ENCODE assay signal across 1 cellular context in the genomic region with DNA sequence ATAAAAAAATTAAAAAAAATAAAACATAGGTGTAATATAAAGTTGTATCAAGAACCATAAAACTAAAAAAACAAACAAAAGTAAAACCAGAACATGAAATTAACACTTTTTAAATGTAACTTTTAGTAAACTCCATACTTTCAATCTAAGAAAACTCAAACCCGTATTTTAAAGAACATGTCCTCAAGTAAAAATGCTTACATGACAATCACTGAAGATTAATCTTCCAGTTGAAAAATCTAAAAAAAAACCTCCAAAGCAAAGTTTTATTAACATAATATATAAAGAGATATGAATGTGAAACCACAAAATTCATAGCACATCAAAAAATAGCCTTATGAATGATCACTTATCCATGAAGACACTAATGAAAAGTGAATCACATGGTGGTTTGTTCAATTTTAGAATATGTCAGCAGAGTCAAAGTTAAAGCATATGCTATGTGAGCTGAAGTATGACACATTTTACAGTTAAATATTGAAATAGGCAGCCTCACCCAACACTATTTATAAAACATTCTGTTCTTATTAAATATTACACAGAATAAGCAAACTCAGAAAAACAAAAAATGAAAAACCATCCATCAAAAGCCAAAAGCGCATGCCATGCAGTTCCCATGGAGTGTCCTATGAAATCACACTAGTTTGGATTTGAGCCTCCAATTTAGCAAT.
TF ChIP-seq lines count a peak whose summit lies in the region.

No MANE protein-coding gene starts in this region.

TF ChIP-seq in HepG2, 621 proteins besides CTCF, POLR2A, EP300 and RAD21:
- TF ChIP-seq YEATS2 (CRISPR knock-in tag; IDR thresholded peaks at IDR 0.05; ENCODE audit: borderline replicate concordance) (no peak), ZNF713 (CRISPR knock-in tag; IDR thresholded peaks at IDR 0.05) (no peak), MAFF (IDR thresholded peaks at IDR 0.05; ENCODE audit: low read depth, low read length) (0 out of 2 replicates have a peak, but pooled peaks have one; percentile 24), ZNF484 (CRISPR knock-in tag; IDR thresholded peaks at IDR 0.05; ENCODE audit: borderline replicate concordance, low read depth) (no peak), MAFK (conservative IDR thresholded peaks at IDR 0.05 in 1 of 2, IDR thresholded peaks at IDR 0.05 in 1 of 2; ENCODE audit: low read length in 2 of 2) (peak in 1 of 2 experiments; percentile 56; a peak in 1 of 4 replicates)
- TF ChIP-seq, protein P1, sequence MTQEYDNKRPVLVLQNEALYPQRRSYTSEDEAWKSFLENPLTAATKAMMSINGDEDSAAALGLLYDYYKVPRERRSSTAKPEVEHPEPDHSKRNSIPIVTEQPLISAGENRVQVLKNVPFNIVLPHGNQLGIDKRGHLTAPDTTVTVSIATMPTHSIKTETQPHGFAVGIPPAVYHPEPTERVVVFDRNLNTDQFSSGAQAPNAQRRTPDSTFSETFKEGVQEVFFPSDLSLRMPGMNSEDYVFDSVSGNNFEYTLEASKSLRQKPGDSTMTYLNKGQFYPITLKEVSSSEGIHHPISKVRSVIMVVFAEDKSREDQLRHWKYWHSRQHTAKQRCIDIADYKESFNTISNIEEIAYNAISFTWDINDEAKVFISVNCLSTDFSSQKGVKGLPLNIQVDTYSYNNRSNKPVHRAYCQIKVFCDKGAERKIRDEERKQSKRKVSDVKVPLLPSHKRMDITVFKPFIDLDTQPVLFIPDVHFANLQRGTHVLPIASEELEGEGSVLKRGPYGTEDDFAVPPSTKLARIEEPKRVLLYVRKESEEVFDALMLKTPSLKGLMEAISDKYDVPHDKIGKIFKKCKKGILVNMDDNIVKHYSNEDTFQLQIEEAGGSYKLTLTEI (CRISPR knock-in tag; conservative IDR thresholded peaks at IDR 0.05), result no peak
TF ChIP-seq in HepG2: peak in this region for 2.
